8 cellular contexts compared by ENCODE assay signal in the genomic region with DNA sequence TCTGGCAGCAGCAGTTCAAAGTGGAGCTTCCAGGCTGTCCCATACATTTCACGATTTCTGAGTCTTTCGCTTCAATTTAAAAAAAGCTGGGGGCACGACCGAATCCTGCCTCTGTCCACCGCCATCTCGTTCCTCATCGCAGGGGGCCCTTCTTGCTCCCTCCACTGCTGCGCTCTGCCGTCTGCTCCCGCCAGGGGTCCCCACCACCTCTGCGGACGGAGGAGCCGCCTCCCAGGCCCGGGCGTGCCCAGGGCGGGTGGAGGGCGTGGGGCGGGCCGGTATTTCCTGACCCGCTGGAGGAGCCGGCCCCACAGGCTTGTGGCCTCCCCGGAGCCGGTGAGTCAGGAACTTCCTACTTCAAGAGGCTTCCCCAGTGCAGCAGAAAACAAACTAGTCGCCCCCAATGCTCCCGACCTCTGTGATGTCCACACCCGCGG.
A peak's percentile ranks its signal among the peaks of the same experiment; 100 is the strongest.
DNase-seq lines count a peak whose midpoint lies in the region; ATAC-seq lines count a peak whose summit lies in the region.

No MANE protein-coding gene starts in this region.

- H3K27ac ChIP-seq in layer of hippocampus (ENCODE audit: low read depth, low read length) = peak overlapping the region; percentile 78

- ATAC-seq in HG02852 (IDR thresholded peaks at IDR 0.05; ENCODE audit: unreplicated experiment) (peak; percentile 23), GM19328 (IDR thresholded peaks at IDR 0.05; ENCODE audit: unreplicated experiment) (no peak)

- no peaks in the 10 kb centered on the region for H3K27me3 ChIP-seq in layer of hippocampus (ENCODE audit: control insufficient read depth, insufficient read depth, low read length)

- DNase-seq in GM04504 (ENCODE audit: low read depth) = peak; percentile 87
- DNase-seq in NCI-H226 = peak; percentile 90
- DNase-seq in activated CD4-positive, alpha-beta T cell treated with anti-CD3 and anti-CD28 coated beads for 24 hours (ENCODE audit: low read depth in 2 of 2) = peak; percentile 85 to 89
- peak; percentile 69 for DNase-seq in cerebellar cortex (ENCODE audit: low spot score)
- DNase-seq in stimulated activated CD4-positive, alpha-beta T cell treated with anti-CD3 and anti-CD28 coated beads, Interleukin-15, amount 100 ng/mL, for 48 hours (ENCODE audit: low read depth in 2 of 2) = peak; percentile 88 to 91
